ENCODE assay signal across 8 cellular contexts in the genomic region with DNA sequence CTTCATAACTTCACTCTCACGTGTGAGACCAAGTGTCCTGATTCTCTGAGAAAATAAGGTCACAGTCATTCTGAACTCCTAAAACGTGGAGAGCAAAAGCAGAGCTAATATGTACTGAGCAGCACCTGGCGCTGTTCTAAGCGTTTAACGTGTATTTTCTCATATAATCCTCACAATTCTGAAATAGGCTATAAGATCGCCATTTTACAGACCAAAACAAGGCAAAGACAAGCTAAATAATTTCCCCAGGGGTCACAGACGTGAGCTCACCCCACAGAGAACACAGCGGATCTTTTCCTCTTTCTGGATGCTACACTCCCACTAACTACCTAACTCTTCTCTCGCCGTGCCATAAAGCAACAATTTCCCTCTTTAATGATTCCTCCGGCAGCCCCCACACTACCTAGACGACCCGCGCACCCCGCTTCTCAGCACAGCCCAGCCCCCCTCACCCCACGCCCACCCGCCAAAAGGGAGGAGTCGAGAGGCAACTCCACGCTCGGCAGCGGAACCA. TPM values are rescaled to one million over a fixed set of nuclear protein-coding genes. Genes with fewer than 3 reads are reported as not detected.
DNase-seq lines count a peak whose midpoint lies in the region; ATAC-seq and TF ChIP-seq lines count a peak whose summit lies in the region.

No MANE protein-coding gene starts in this region.

- H3K27ac Mint-ChIP-seq in activated CD4-positive, alpha-beta T cell treated with anti-CD3 and anti-CD28 coated beads, Interleukin-2, amount 10 ng/mL, durations not matched to agents 24 days and 14 days = peak overlapping the region; percentile 100

- TF ChIP-seq EP300 in ovary (IDR thresholded peaks at IDR 0.05) = no peak

- 1% methylated on average over 21 of the region's 21 CpGs for WGBS in ovary, 3 donors

- no peak for TF ChIP-seq POLR2A in ovary (IDR thresholded peaks at IDR 0.05)

- TF ChIP-seq CTCF in foreskin keratinocyte (conservative IDR thresholded peaks at IDR 0.05) (no peak), ovary (IDR thresholded peaks at IDR 0.05) (no peak)

- no peak for DNase-seq in activated CD4-positive, alpha-beta T cell treated with anti-CD3 and anti-CD28 coated beads, Interleukin-2, amount 10 ng/mL, durations not matched to agents 24 days and 14 days
- DNase-seq in activated CD4-positive, alpha-beta T cell treated with anti-CD3 and anti-CD28 coated beads, Interleukin-2, amount 50 U/mL, for 48 hours = no peak
- peak; percentile 73 to 78 for DNase-seq in activated CD8-positive, alpha-beta memory T cell treated with anti-CD3 and anti-CD28 coated beads for 4 hours (ENCODE audit: low read depth in 2 of 2)
- peak; percentile 30 to 51 for DNase-seq in foreskin keratinocyte
- no peak for DNase-seq in ovary
- DNase-seq in GM19240 (ENCODE audit: insufficient read length, low spot score) = no peak
- no peak for DNase-seq in 8988T

- H3K36me3 Mint-ChIP-seq in activated CD4-positive, alpha-beta T cell treated with anti-CD3 and anti-CD28 coated beads, Interleukin-2, amount 10 ng/mL, durations not matched to agents 24 days and 14 days (ENCODE audit: low read depth) = peaks cover 7% of the 10 kb centered on the region

- intact Hi-C loops in activated CD4-positive, alpha-beta T cell treated with anti-CD3 and anti-CD28 coated beads, Interleukin-2, amount 10 ng/mL, durations not matched to agents 24 days and 14 days (cut with micrococcal nuclease) = loop anchor here (1.0 to 5.0 kb wide), 12 partner anchors 43 to 735 kb away; no protein-coding TSS in a partner anchor
- intact Hi-C loops in ovary (cut with DNase I) = loop anchor here in 1 of 4 donors (5.0 kb wide), 1 partner anchor 335 kb away; no protein-coding TSS in a partner anchor

- no peaks in the 10 kb centered on the region for H3K9me3 ChIP-seq in ovary

- no peaks in the 10 kb centered on the region for H3K27me3 Mint-ChIP-seq in activated CD4-positive, alpha-beta T cell treated with anti-CD3 and anti-CD28 coated beads, Interleukin-2, amount 10 ng/mL, durations not matched to agents 24 days and 14 days

- no peaks in the 10 kb centered on the region for H3K9me3 Mint-ChIP-seq in activated CD4-positive, alpha-beta T cell treated with anti-CD3 and anti-CD28 coated beads, Interleukin-2, amount 10 ng/mL, durations not matched to agents 24 days and 14 days

- no peaks in the 10 kb centered on the region for H3K36me3 ChIP-seq in ovary

- H3K4me3 ChIP-seq in ovary = peak overlapping the region; percentile 67

- no peaks in the 10 kb centered on the region for H3K27me3 ChIP-seq in foreskin keratinocyte
- H3K27me3 ChIP-seq in ovary = no peaks in the 10 kb centered on the region

- H3K4me1 Mint-ChIP-seq in activated CD4-positive, alpha-beta T cell treated with anti-CD3 and anti-CD28 coated beads, Interleukin-2, amount 10 ng/mL, durations not matched to agents 24 days and 14 days = peaks cover 28% of the 10 kb centered on the region

- H3K27ac ChIP-seq in foreskin keratinocyte (peak overlapping the region; percentile 90), ovary (peak overlapping the region; percentile 86 to 97)

- H3K4me1 ChIP-seq in foreskin keratinocyte (peaks cover 16% of the 10 kb centered on the region), ovary (ENCODE audit: insufficient read depth) (no peaks in the 10 kb centered on the region)

- peak overlapping the region; percentile 99 for H3K4me3 Mint-ChIP-seq in activated CD4-positive, alpha-beta T cell treated with anti-CD3 and anti-CD28 coated beads, Interleukin-2, amount 10 ng/mL, durations not matched to agents 24 days and 14 days

- ATAC-seq in HG03354 (IDR thresholded peaks at IDR 0.05; ENCODE audit: poor library complexity, severe bottlenecking, unreplicated experiment) = peak; percentile 15
- ATAC-seq in foreskin keratinocyte = no peak

RNA-seq across cellular contexts. Expression of gene SUPT3H, which starts 0.6 kb away (rescaled TPM):
- 12.4 and 13.0 TPM in 2 replicates for total RNA-seq in activated CD4-positive, alpha-beta T cell treated with anti-CD3 and anti-CD28 coated beads, Interleukin-2, amount 10 ng/mL, durations not matched to agents 24 days and 14 days
- total RNA-seq in foreskin keratinocyte (5.0 and 6.9 TPM in 2 replicates), ovary (10 to 100 TPM; 10.3 to 23.1 (median 16.4) TPM)
- polyA plus RNA-seq in foreskin keratinocyte (9.0 and 10.7 TPM in 2 replicates), ovary (10 to 100 TPM; 12.6 to 13.6 TPM)

RNA-seq across cellular contexts. Expression of gene RUNX2, which starts 49.0 kb away (rescaled TPM):
- total RNA-seq in activated CD4-positive, alpha-beta T cell treated with anti-CD3 and anti-CD28 coated beads, Interleukin-2, amount 10 ng/mL, durations not matched to agents 24 days and 14 days = 17.1 and 18.3 TPM in 2 replicates
- total RNA-seq in foreskin keratinocyte (3.6 and 4.2 TPM in 2 replicates), ovary (1 to 10 TPM; 1.6 to 4.9 (median 3.3) TPM)
- polyA plus RNA-seq in foreskin keratinocyte (1.2 and 1.5 TPM in 2 replicates), ovary (10 to 100 TPM in 1 of 2 donors, 1 to 10 TPM in 1; 1.1 to 25.2 TPM)

Comparison
In these comparisons a context has a peak if more than half of its experiments do, and no peak if none do; other contexts are left out.
1. DNase-seq: peak in activated CD8-positive, alpha-beta memory T cell treated with anti-CD3 and anti-CD28 coated beads for 4 hours (2 of 2) and foreskin keratinocyte (2 of 2); none in activated CD4-positive, alpha-beta T cell treated with anti-CD3 and anti-CD28 coated beads, Interleukin-2, amount 10 ng/mL, durations not matched to agents 24 days and 14 days (single experiment), activated CD4-positive, alpha-beta T cell treated with anti-CD3 and anti-CD28 coated beads, Interleukin-2, amount 50 U/mL, for 48 hours (0 of 2), ovary (0 of 5), GM19240 (single experiment) and 8988T (single experiment).